Comparison of ENCODE assay signal across 10 cellular contexts in genomic region chr9:105355810-105356209, GRCh38.
DNase-seq lines count a peak whose midpoint lies in the region; ATAC-seq and FAIRE-seq lines count a peak whose summit lies in the region.
"Had no signal": no experiment of that assay in that cellular context is flagged by ENCODE, and none has a peak within 500 bp of the region (broad histone marks: within the 10 kb centered on the region; RNA-seq: fewer than 3 reads in every experiment).

No MANE protein-coding gene starts in this region.

- no peaks in the 10 kb centered on the region for H3K27me3 Mint-ChIP-seq in T-cell

- no peaks in the 10 kb centered on the region for H3K9me3 ChIP-seq in small intestine (ENCODE audit: control insufficient read depth, low read depth)
- H3K9me3 ChIP-seq: ovary had no signal

- H3K9me3 Mint-ChIP-seq in T-cell, result no peaks in the 10 kb centered on the region
- H3K9me3 Mint-ChIP-seq: T-helper 1 cell treated with Interleukin-12 subunit alpha and Interleukin-12 subunit beta and Interleukin-4 antibody, amounts not matched to agents 30 μg/mL and 1 μg/mL, for 36 hours had no signal

- no peaks in the 10 kb centered on the region for H3K27me3 ChIP-seq in small intestine (ENCODE audit: control insufficient read depth in 2 of 2, insufficient read depth in 2 of 2, low read length in 2 of 2)
- H3K27me3 ChIP-seq: ovary had no signal

- 64 to 72% (median 70%) methylated on average over 2 of the region's 2 CpGs for WGBS in small intestine, 3 donors

- POLR2A ChIA-PET in T-cell (lab: Charles Lee), result interaction anchor here in 1 of 2 donors (0.7 kb wide), 1 partner anchor 162 kb away, joined by 3 read pairs; no protein-coding TSS in a partner anchor

- no peaks in the 10 kb centered on the region for H3K4me1 ChIP-seq in small intestine (ENCODE audit: control insufficient read depth in 2 of 2, insufficient read depth in 1 of 2, low read depth in 1 of 2, low read length in 1 of 2)

- no peak overlapping the region for H3K4me3 ChIP-seq in small intestine (ENCODE audit: low read depth in 1 of 2, low read length in 2 of 2)
- H3K4me3 ChIP-seq: ovary had no signal

- no peak overlapping the region for H3K27ac ChIP-seq in small intestine (ENCODE audit: low read depth in 1 of 2, low read length in 1 of 2)
- H3K27ac ChIP-seq: ovary had no signal

- H3K4me1 Mint-ChIP-seq in T-cell, result peaks cover 0 to 12% (median 8%) of the 10 kb centered on the region in 3 donors

- peaks cover 21% of the 10 kb centered on the region for H3K36me3 Mint-ChIP-seq in T-cell

- no peak for FAIRE-seq in small intestine (lab: Jason Lieb, UNC)

- no peaks in the 10 kb centered on the region for H3K36me3 ChIP-seq in small intestine (ENCODE audit: control insufficient read depth in 2 of 2, insufficient read depth in 2 of 2, low read length in 2 of 2)
- H3K36me3 ChIP-seq: ovary had no signal

- CTCF ChIA-PET in T-cell (lab: Charles Lee), result no interaction called here

- H3K4me3 Mint-ChIP-seq in T-cell, result no peak overlapping the region
- H3K4me3 Mint-ChIP-seq: T-helper 1 cell treated with Interleukin-12 subunit alpha and Interleukin-12 subunit beta and Interleukin-4 antibody, amounts not matched to agents 30 μg/mL and 1 μg/mL, for 36 hours had no signal

- ATAC-seq in HG02938 (IDR thresholded peaks at IDR 0.05; ENCODE audit: unreplicated experiment) (peak; percentile 59), T-cell (replicated peaks in 1 of 4) (peak in 3 of 4 experiments; percentile 40 to 94 (median 53))

- DNase-seq in activated CD4-positive, alpha-beta T cell treated with anti-CD3 and anti-CD28 coated beads for 48 hours, result peak; percentile 21
- no peak for DNase-seq in activated CD4-positive, alpha-beta T cell treated with anti-CD3 and anti-CD28 coated beads, Interleukin-2, amount 50 U/mL, for 1 hour
- DNase-seq in T-cell (peak in 11 of 34 experiments; percentile 4 to 31 (median 8)), small intestine (peak; percentile 65), mesenteric fat pad (ENCODE audit: low spot score) (no peak), islet precursor cell (no peak)
- DNase-seq in effector CD4-positive, alpha-beta T cell, result no peak
- DNase-seq: ovary had no signal

- H3K27ac Mint-ChIP-seq in T-cell, result no peak overlapping the region
- H3K27ac Mint-ChIP-seq: T-helper 1 cell treated with Interleukin-12 subunit alpha and Interleukin-12 subunit beta and Interleukin-4 antibody, amounts not matched to agents 30 μg/mL and 1 μg/mL, for 36 hours had no signal

Comparison
In these comparisons a context has a peak if more than half of its experiments do, and no peak if none do; other contexts are left out.
1. DNase-seq: peak in activated CD4-positive, alpha-beta T cell treated with anti-CD3 and anti-CD28 coated beads for 48 hours (single experiment) and small intestine (single experiment); none in activated CD4-positive, alpha-beta T cell treated with anti-CD3 and anti-CD28 coated beads, Interleukin-2, amount 50 U/mL, for 1 hour (single experiment), mesenteric fat pad (single experiment), islet precursor cell (single experiment) and effector CD4-positive, alpha-beta T cell (single experiment).